18 cellular contexts compared by ENCODE assay signal in the genomic region with DNA sequence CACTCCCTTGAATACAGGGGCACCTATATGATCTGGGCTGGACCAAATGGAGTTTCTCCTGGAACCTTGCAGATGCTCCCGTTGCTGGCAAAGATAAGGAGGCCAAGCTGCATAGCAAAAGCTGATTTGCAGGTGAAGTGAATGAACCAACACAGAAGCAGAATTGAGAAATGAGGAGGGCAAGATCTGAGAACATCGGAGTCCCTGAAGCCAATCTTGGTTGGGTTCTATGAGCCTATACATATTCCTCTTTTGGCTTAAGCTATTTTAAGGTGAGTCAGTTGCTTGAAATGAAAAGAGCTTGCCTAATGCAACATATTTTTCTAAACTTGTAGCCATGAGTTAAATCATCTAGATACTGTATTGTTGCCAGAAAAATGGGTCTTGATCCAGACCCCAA. TPM values are rescaled to one million over a fixed set of nuclear protein-coding genes. Genes with fewer than 3 reads are reported as not detected.
DNase-seq lines count a peak whose midpoint lies in the region; ATAC-seq, FAIRE-seq and TF ChIP-seq lines count a peak whose summit lies in the region.
"Had no signal": no experiment of that assay in that cellular context is flagged by ENCODE, and none has a peak within 500 bp of the region (broad histone marks: within the 10 kb centered on the region; RNA-seq: fewer than 3 reads in every experiment).

No MANE protein-coding gene starts in this region.

- no peaks in the 10 kb centered on the region for H3K79me2 ChIP-seq in GM23338 (replicated peaks; ENCODE audit: insufficient read depth)

- no peak overlapping the region for H3K4me2 ChIP-seq in GM23338

- H2AFZ ChIP-seq in GM23338, result no peak overlapping the region

- FAIRE-seq in frontal cortex (lab: Jason Lieb, UNC), result no peak
- FAIRE-seq: G401.6 had no signal

- no peaks in the 10 kb centered on the region for H3K9me2 ChIP-seq in GM23338 (ENCODE audit: insufficient read depth)

- H3K27ac Mint-ChIP-seq in GM23338 (no peak overlapping the region), activated B cell treated with CpG ODN at 0.5 μM for 24 hours (peak overlapping the region; percentile 68), naive B cell (peak overlapping the region in 4 of 6 donors; percentile 23 to 93 (median 49))
- no peak overlapping the region for H3K27ac Mint-ChIP-seq in activated CD4-positive, alpha-beta memory T cell treated with anti-CD3 and anti-CD28 coated beads, Interleukin-2, amount 10 ng/mL, durations not matched to agents 7 days and 5 days
- H3K27ac Mint-ChIP-seq: T-cell had no signal

- H3K4me1 ChIP-seq in GM23338 (ENCODE audit: insufficient read depth), result peaks cover 21% of the 10 kb centered on the region; the same call in 1 of the 2 replicates

- H3K9me3 Mint-ChIP-seq in GM23338 (no peaks in the 10 kb centered on the region; the same call in 2 of the 3 replicates), activated B cell treated with CpG ODN at 0.5 μM for 24 hours (no peaks in the 10 kb centered on the region), naive B cell (no peaks in the 10 kb centered on the region)
- H3K9me3 Mint-ChIP-seq in activated CD4-positive, alpha-beta memory T cell treated with anti-CD3 and anti-CD28 coated beads, Interleukin-2, amount 10 ng/mL, durations not matched to agents 7 days and 5 days, result no peaks in the 10 kb centered on the region
- H3K9me3 Mint-ChIP-seq: T-cell had no signal

- H3K4me3 ChIP-seq in GM23338, result no peak overlapping the region

- no peaks in the 10 kb centered on the region; the same call in 2 of the 3 replicates for H3K36me3 Mint-ChIP-seq in GM23338 (ENCODE audit: low read depth)
- no peaks in the 10 kb centered on the region for H3K36me3 Mint-ChIP-seq in activated B cell treated with CpG ODN at 0.5 μM for 24 hours (ENCODE audit: low read depth)
- H3K36me3 Mint-ChIP-seq in naive B cell, result no peaks in the 10 kb centered on the region
- H3K36me3 Mint-ChIP-seq in activated CD4-positive, alpha-beta memory T cell treated with anti-CD3 and anti-CD28 coated beads, Interleukin-2, amount 10 ng/mL, durations not matched to agents 7 days and 5 days (ENCODE audit: low read depth), result peaks cover 3% of the 10 kb centered on the region
- H3K36me3 Mint-ChIP-seq: T-cell had no signal

- H3K27me3 Mint-ChIP-seq in GM23338 (ENCODE audit: insufficient read depth, low read depth, poor library complexity) (peaks cover 9% of the 10 kb centered on the region), activated B cell treated with CpG ODN at 0.5 μM for 24 hours (no peaks in the 10 kb centered on the region), naive B cell (no peaks in the 10 kb centered on the region)
- H3K27me3 Mint-ChIP-seq in activated CD4-positive, alpha-beta memory T cell treated with anti-CD3 and anti-CD28 coated beads, Interleukin-2, amount 10 ng/mL, durations not matched to agents 7 days and 5 days, result peaks cover 2% of the 10 kb centered on the region
- H3K27me3 Mint-ChIP-seq: T-cell had no signal

- peaks cover 7% of the 10 kb centered on the region for H3F3A ChIP-seq in GM23338 (replicated peaks; ENCODE audit: low read depth)

- ATAC-seq in GM23338, result no peak
- ATAC-seq in activated B cell treated with CpG ODN at 0.5 μM for 24 hours (ENCODE audit: low read depth), result no peak
- no peak for ATAC-seq in naive B cell (ENCODE audit: low read depth in 2 of 2)
- ATAC-seq: T-cell had no signal

- peak; percentile 25 for DNase-seq in EH (ENCODE audit: low read depth)
- no peak for DNase-seq in GM23338 (ENCODE audit: low spot score)
- DNase-seq in activated B cell treated with CpG ODN at 0.5 μM for 24 hours, result no peak
- DNase-seq in naive B cell, result no peak
- no peak for DNase-seq in frontal cortex (ENCODE audit: low spot score in 2 of 2)
- DNase-seq in activated CD4-positive, alpha-beta memory T cell treated with anti-CD3 and anti-CD28 coated beads, Interleukin-2, amount 10 ng/mL, durations not matched to agents 7 days and 5 days, result no peak
- no peak for DNase-seq in COLO829 (ENCODE audit: low spot score)
- DNase-seq: DMS79 treated with DMSO at 0.1 percent for 48 hours, KBM-7, NCI-H1417 treated with DMSO at 0.1 percent for 48 hours, NCI-H2029, NCI-H446, NCI-H69, OCI-M1, Right ventricle myocardium superior, T-cell had no signal

- TF ChIP-seq CTCF in GM23338 (conservative IDR thresholded peaks at IDR 0.05; ENCODE audit: low read depth in 2 of 2), result no peak
- no peak for TF ChIP-seq CTCF in activated B cell treated with CpG ODN at 0.5 μM for 24 hours (IDR thresholded peaks at IDR 0.05)

- CTCF ChIA-PET in activated B cell treated with CpG ODN at 0.5 μM for 24 hours (lab: Charles Lee), result interaction anchor here (1.0 to 2.7 kb wide), 6 partner anchors 13 to 151 kb away, joined by 3 to 9 read pairs (median 4); no protein-coding TSS in a partner anchor
- CTCF ChIA-PET in activated CD4-positive, alpha-beta memory T cell treated with anti-CD3 and anti-CD28 coated beads, Interleukin-2, amount 10 ng/mL, durations not matched to agents 7 days and 5 days (lab: Charles Lee), result interaction anchor here (0.6 to 1.4 kb wide), 6 partner anchors 9 to 711 kb away, joined by 3 to 5 read pairs (median 4); no protein-coding TSS in a partner anchor

- intact Hi-C loops in activated B cell treated with CpG ODN at 0.5 μM for 24 hours (cut with micrococcal nuclease), result no loop called here

- peaks cover 36% of the 10 kb centered on the region for H3K4me1 Mint-ChIP-seq in GM23338
- H3K4me1 Mint-ChIP-seq in activated B cell treated with CpG ODN at 0.5 μM for 24 hours, result peaks cover 56% of the 10 kb centered on the region
- peaks cover 34 to 67% (median 48%) of the 10 kb centered on the region in 3 donors for H3K4me1 Mint-ChIP-seq in naive B cell
- H3K4me1 Mint-ChIP-seq in activated CD4-positive, alpha-beta memory T cell treated with anti-CD3 and anti-CD28 coated beads, Interleukin-2, amount 10 ng/mL, durations not matched to agents 7 days and 5 days, result peaks cover 17% of the 10 kb centered on the region

- H3K36me3 ChIP-seq in GM23338 (ENCODE audit: insufficient read depth), result no peaks in the 10 kb centered on the region

- POLR2A ChIA-PET in activated B cell treated with CpG ODN at 0.5 μM for 24 hours (lab: Charles Lee), result interaction anchor here (0.6 to 2.5 kb wide), 7 partner anchors 10 to 137 kb away, joined by 3 to 15 read pairs (median 7); partner anchors contain the start of gene ZNF143
- POLR2A ChIA-PET in activated CD4-positive, alpha-beta memory T cell treated with anti-CD3 and anti-CD28 coated beads, Interleukin-2, amount 10 ng/mL, durations not matched to agents 7 days and 5 days (lab: Charles Lee), result interaction anchor here (0.8 to 2.5 kb wide), 5 partner anchors 9 to 162 kb away, joined by 3 to 10 read pairs (median 9); partner anchors contain the start of gene WEE1

- H3K27ac ChIP-seq in GM23338 (ENCODE audit: low read depth), result 0 out of 2 replicates have a peak overlapping the region, but pooled peaks have one; percentile 26
- H3K27ac ChIP-seq: C4-2B had no signal

- no peaks in the 10 kb centered on the region for H3K27me3 ChIP-seq in GM23338 (ENCODE audit: insufficient read depth)

- no peak overlapping the region for H3K4me3 Mint-ChIP-seq in GM23338
- H3K4me3 Mint-ChIP-seq in activated B cell treated with CpG ODN at 0.5 μM for 24 hours, result peak overlapping the region; percentile 32
- peak overlapping the region in 3 of 8 donors; percentile 11 to 27 (median 26) for H3K4me3 Mint-ChIP-seq in naive B cell
- no peak overlapping the region for H3K4me3 Mint-ChIP-seq in activated CD4-positive, alpha-beta memory T cell treated with anti-CD3 and anti-CD28 coated beads, Interleukin-2, amount 10 ng/mL, durations not matched to agents 7 days and 5 days
- H3K4me3 Mint-ChIP-seq: T-cell had no signal

- H4K20me1 ChIP-seq in GM23338 (replicated peaks; ENCODE audit: insufficient read depth), result no peaks in the 10 kb centered on the region

TF ChIP-seq in GM23338, 12 proteins besides CTCF, POLR2A, EP300 and RAD21 (continues in another document):
- TF ChIP-seq STAT1 (IDR thresholded peaks at IDR 0.05; ENCODE audit: unreplicated experiment), result no peak
- TF ChIP-seq ZNF331 (CRISPR knock-in tag; IDR thresholded peaks at IDR 0.05; ENCODE audit: low read depth), result no peak
- TF ChIP-seq JUNB (IDR thresholded peaks at IDR 0.05; ENCODE audit: unreplicated experiment), result no peak
- TF ChIP-seq, protein P1, sequence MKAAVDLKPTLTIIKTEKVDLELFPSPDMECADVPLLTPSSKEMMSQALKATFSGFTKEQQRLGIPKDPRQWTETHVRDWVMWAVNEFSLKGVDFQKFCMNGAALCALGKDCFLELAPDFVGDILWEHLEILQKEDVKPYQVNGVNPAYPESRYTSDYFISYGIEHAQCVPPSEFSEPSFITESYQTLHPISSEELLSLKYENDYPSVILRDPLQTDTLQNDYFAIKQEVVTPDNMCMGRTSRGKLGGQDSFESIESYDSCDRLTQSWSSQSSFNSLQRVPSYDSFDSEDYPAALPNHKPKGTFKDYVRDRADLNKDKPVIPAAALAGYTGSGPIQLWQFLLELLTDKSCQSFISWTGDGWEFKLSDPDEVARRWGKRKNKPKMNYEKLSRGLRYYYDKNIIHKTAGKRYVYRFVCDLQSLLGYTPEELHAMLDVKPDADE (IDR thresholded peaks at IDR 0.05), result no peak
- TF ChIP-seq ZNF114 (CRISPR knock-in tag; IDR thresholded peaks at IDR 0.05), result no peak
- no peak for TF ChIP-seq POLR2AphosphoS5 (IDR thresholded peaks at IDR 0.05; ENCODE audit: low read depth)
- no peak for TF ChIP-seq EZH2phosphoT487 (IDR thresholded peaks at IDR 0.05; ENCODE audit: unreplicated experiment)

RNA-seq across cellular contexts. Expression of gene WEE1, which starts 23.5 kb away (rescaled TPM):
- total RNA-seq in GM23338 (2014; rRNA removed; shearing (Covaris generic)), result 144 and 149 TPM in 2 replicates
- 48.9 and 50.7 TPM in 2 replicates for polyA plus RNA-seq in GM23338 (2016; fragmentation: Nextera tagmentation; extraction: Ambion mirVana)
- total RNA-seq in activated B cell treated with CpG ODN at 0.5 μM for 24 hours, result 29.4 and 33.7 TPM in 2 replicates
- 10 to 100 TPM in 5 of 6 donors, 1 to 10 TPM in 1; 9.6 to 20.6 (median 16.2) TPM for polyA plus RNA-seq in naive B cell (ENCODE audit: low read depth in 6 of 6)
- 11.0 TPM for total RNA-seq in frontal cortex
- total RNA-seq in activated CD4-positive, alpha-beta memory T cell treated with anti-CD3 and anti-CD28 coated beads, Interleukin-2, amount 10 ng/mL, durations not matched to agents 7 days and 5 days, result 10 to 100 TPM; 62.8 to 64.1 TPM

Comparison
In these comparisons a context has a peak if more than half of its experiments do, and no peak if none do; other contexts are left out.
1. H3K27ac Mint-ChIP-seq: peak in activated B cell treated with CpG ODN at 0.5 μM for 24 hours (single experiment) and naive B cell (4 of 6); none in GM23338 (single experiment) and activated CD4-positive, alpha-beta memory T cell treated with anti-CD3 and anti-CD28 coated beads, Interleukin-2, amount 10 ng/mL, durations not matched to agents 7 days and 5 days (single experiment).